10 cellular contexts compared by ENCODE assay signal in genomic region chr11:44112083-44112865, GRCh38. TPM values are rescaled to one million over a fixed set of nuclear protein-coding genes. Genes with fewer than 3 reads are reported as not detected.
A peak's percentile ranks its signal among the peaks of the same experiment; 100 is the strongest.
DNase-seq lines count a peak whose midpoint lies in the region; ATAC-seq and TF ChIP-seq lines count a peak whose summit lies in the region.
"Had no signal": no experiment of that assay in that cellular context is flagged by ENCODE, and none has a peak within 500 bp of the region (broad histone marks: within the 10 kb centered on the region; RNA-seq: fewer than 3 reads in every experiment).

No MANE protein-coding gene starts in this region.

- DNase-seq in MCF 10A (ENCODE audit: unreplicated experiment) (peak; percentile 62), breast epithelium (ENCODE audit: low spot score in 2 of 2) (no peak), NCI-H2227 treated with DMSO at 0.1 percent for 48 hours (lab: John Stamatoyannopoulos, UW) (peak; percentile 14), epithelial cell of esophagus (ENCODE audit: low read depth) (peak; percentile 87), stromal cell of bone marrow (ENCODE audit: low read depth) (peak; percentile 45), upper lobe of right lung (no peak)
- no peak for DNase-seq in activated CD8-positive, alpha-beta memory T cell treated with anti-CD3 and anti-CD28 coated beads, Interleukin-2, amount 50 U/mL, for 48 hours
- DNase-seq: activated T-cell treated with anti-CD3 and anti-CD28 coated beads, Interleukin-2, amount 50 U/mL, for 48 hours; effector CD4-positive, alpha-beta T cell had no signal

- H3K4me1 ChIP-seq in breast epithelium (no peaks in the 10 kb centered on the region), upper lobe of right lung (peaks cover 5% of the 10 kb centered on the region)

- H3K27me3 Mint-ChIP-seq in MCF 10A (ENCODE audit: insufficient read depth, unreplicated experiment): no peaks in the 10 kb centered on the region

- CTCF ChIA-PET in MCF 10A (lab: Yijun Ruan, JAX): interaction anchor here (0.7 kb wide), 1 partner anchor 246 kb away, joined by 3 read pairs; no protein-coding TSS in a partner anchor

- H3K9me3 Mint-ChIP-seq in MCF 10A (ENCODE audit: unreplicated experiment): no peaks in the 10 kb centered on the region

- peaks cover 60% of the 10 kb centered on the region for H3K36me3 Mint-ChIP-seq in MCF 10A (ENCODE audit: insufficient read depth, unreplicated experiment)

- TF ChIP-seq CTCF in MCF 10A (IDR thresholded peaks at IDR 0.05; ENCODE audit: unreplicated experiment): no peak
- TF ChIP-seq CTCF in breast epithelium (IDR thresholded peaks at IDR 0.05): no peak
- no peak for TF ChIP-seq CTCF in epithelial cell of esophagus (IDR thresholded peaks at IDR 0.05; ENCODE audit: insufficient read depth, low read depth, low read length, missing control alignments)
- TF ChIP-seq CTCF in upper lobe of right lung (IDR thresholded peaks at IDR 0.05): no peak

- no peak overlapping the region for H3K4me3 ChIP-seq in breast epithelium
- no peak overlapping the region for H3K4me3 ChIP-seq in epithelial cell of esophagus (ENCODE audit: low read length)
- H3K4me3 ChIP-seq in upper lobe of right lung: no peak overlapping the region

- H3K27me3 ChIP-seq in breast epithelium (no peaks in the 10 kb centered on the region), upper lobe of right lung (no peaks in the 10 kb centered on the region)

- no peaks in the 10 kb centered on the region for H3K9me3 ChIP-seq in breast epithelium
- no peaks in the 10 kb centered on the region for H3K9me3 ChIP-seq in upper lobe of right lung

- H3K36me3 ChIP-seq in breast epithelium: no peaks in the 10 kb centered on the region
- peaks cover 49% of the 10 kb centered on the region for H3K36me3 ChIP-seq in upper lobe of right lung

- POLR2A ChIA-PET in MCF 10A (lab: Yijun Ruan, JAX): no interaction called here

- H3K27ac ChIP-seq in breast epithelium (no peak overlapping the region), upper lobe of right lung (no peak overlapping the region)

- TF ChIP-seq POLR2A in breast epithelium (IDR thresholded peaks at IDR 0.05): no peak

- no peak overlapping the region for H3K27ac Mint-ChIP-seq in MCF 10A (ENCODE audit: low read depth, unreplicated experiment)

- intact Hi-C loops in MCF 10A (cut with micrococcal nuclease) (loop anchor here (5.0 kb wide), 1 partner anchor 425 kb away; no protein-coding TSS in a partner anchor), breast epithelium (cut with DNase I; ENCODE audit: low total_unique reads) (no loop called here), upper lobe of right lung (cut with DNase I) (no loop called here)

- ATAC-seq in upper lobe of right lung (no peak), GM18502 (IDR thresholded peaks at IDR 0.05; ENCODE audit: poor library complexity, unreplicated experiment) (no peak)

- no peak overlapping the region for H3K4me3 Mint-ChIP-seq in MCF 10A (ENCODE audit: unreplicated experiment)

- no TSS peak for BruUV-seq in MCF 10A (replicated peaks; lab: Mats Ljungman, UMichigan)

- H3K4me1 Mint-ChIP-seq in MCF 10A (ENCODE audit: insufficient read depth, unreplicated experiment): peaks cover 13% of the 10 kb centered on the region

RNA-seq across cellular contexts. Expression of gene EXT2, which starts 16.8 kb away (rescaled TPM):
- total RNA-seq in MCF 10A (2022) (73.1 and 82.7 TPM in 2 replicates), breast epithelium (100 to 1,000 TPM in 1 of 3 donors, 10 to 100 TPM in 2; 82.1 to 108 (median 96.9) TPM), upper lobe of right lung (61.2 TPM)

RNA-seq across cellular contexts. Expression of gene ACCS, which starts 46.2 kb away (rescaled TPM):
- total RNA-seq in MCF 10A (2022): 7.9 and 12.0 TPM in 2 replicates
- 10 to 100 TPM; 21.0 to 35.0 (median 23.0) TPM for total RNA-seq in breast epithelium
- 32.2 TPM for total RNA-seq in upper lobe of right lung

Comparison
In these comparisons a context has a peak if more than half of its experiments do, and no peak if none do; other contexts are left out.
1. DNase-seq: peak in MCF 10A (single experiment), NCI-H2227 treated with DMSO at 0.1 percent for 48 hours (single experiment), epithelial cell of esophagus (single experiment) and stromal cell of bone marrow (single experiment); none in breast epithelium (0 of 2), activated CD8-positive, alpha-beta memory T cell treated with anti-CD3 and anti-CD28 coated beads, Interleukin-2, amount 50 U/mL, for 48 hours (single experiment) and upper lobe of right lung (single experiment).